8 cellular contexts compared by ENCODE assay signal in the genomic region with DNA sequence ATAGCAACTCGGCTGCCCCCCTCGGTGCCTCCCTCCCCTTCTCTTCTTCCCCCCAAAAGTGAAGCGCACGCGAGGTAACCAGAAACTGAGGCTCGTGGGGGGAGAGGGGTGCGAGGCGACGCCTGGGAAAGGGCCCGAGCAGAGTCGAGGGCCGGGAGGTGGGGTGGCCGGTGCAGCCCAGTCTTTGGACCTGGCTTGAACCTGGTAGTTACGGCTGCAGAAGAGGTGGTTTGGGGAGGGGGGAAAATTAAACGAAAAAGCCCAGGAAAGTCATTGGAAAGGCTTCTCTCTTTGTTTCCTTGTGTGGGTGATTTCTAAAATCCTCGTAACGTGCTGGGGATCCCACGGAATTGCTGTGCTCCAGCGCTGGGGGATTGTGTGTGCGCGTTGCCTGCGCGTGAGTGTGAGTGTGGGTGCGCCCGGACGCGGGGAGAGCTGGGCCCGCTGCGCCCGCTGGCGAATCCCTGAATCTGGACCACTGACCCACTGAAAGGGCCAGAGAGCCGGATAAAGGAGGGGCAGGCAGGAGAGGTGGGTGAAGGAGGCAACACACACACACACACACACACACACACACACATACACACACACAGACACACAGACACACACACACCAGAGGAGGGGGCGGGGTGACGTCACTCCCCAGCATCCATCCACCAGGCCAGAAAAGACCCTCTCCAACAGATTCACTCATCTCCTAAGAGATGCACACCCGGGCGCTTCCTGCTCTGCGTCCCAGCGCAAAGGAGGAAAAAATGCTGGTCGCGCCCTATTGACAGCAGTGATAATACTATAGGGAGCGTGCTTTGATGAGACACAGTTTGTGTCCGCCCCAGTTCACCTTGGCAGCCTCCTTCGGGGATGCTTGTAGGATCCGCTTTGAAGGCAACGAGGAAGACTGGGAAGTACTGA.
DNase-seq lines count a peak whose midpoint lies in the region; ATAC-seq, FAIRE-seq and TF ChIP-seq lines count a peak whose summit lies in the region.

No MANE protein-coding gene starts in this region.

- H3K4me3 ChIP-seq in CD8-positive, alpha-beta T cell (ENCODE audit: low read depth, low read length) = no peak overlapping the region

- POLR2A ChIA-PET in CD8-positive, alpha-beta T cell (lab: Charles Lee) = no interaction called here
- POLR2A ChIA-PET in WTC11 (lab: Charles Lee) = interaction anchor here (1.2 kb wide), 1 partner anchor 244 kb away, joined by 3 read pairs; no protein-coding TSS in a partner anchor

- DNase-seq in CD8-positive, alpha-beta T cell = no peak
- peak; percentile 25 for DNase-seq in WTC11 (ENCODE audit: low spot score)
- DNase-seq in head of caudate nucleus = peak in 41 of 42 donors; percentile 27 to 81 (median 57)
- DNase-seq in pons (ENCODE audit: low spot score) = peak; percentile 54
- DNase-seq in EL = no peak
- no peak for DNase-seq in cerebellar nuclear complex (lab: John Stamatoyannopoulos, UW)
- DNase-seq in GM12892 (ENCODE audit: insufficient read length) = no peak
- DNase-seq in NK-92 (lab: John Stamatoyannopoulos, UW; ENCODE audit: unreplicated experiment) = no peak

- intact Hi-C loops in CD8-positive, alpha-beta T cell (cut with DNase I, micrococcal nuclease) = no loop called here
- intact Hi-C loops in head of caudate nucleus (cut with DNase I) = loop anchor here (10.0 kb wide), 1 partner anchor 254 kb away; no protein-coding TSS in a partner anchor

- no peak for TF ChIP-seq POLR2A in GM12892 (IDR thresholded peaks at IDR 0.05; ENCODE audit: low read depth, low read length)

- TF ChIP-seq CTCF in CD8-positive, alpha-beta T cell (IDR thresholded peaks at IDR 0.05) = no peak
- TF ChIP-seq CTCF in WTC11 (IDR thresholded peaks at IDR 0.05) = no peak

- peaks cover 12% of the 10 kb centered on the region for H3K4me1 Mint-ChIP-seq in CD8-positive, alpha-beta T cell (ENCODE audit: low read depth)
- H3K4me1 Mint-ChIP-seq in WTC11 = peaks cover 34% of the 10 kb centered on the region

- H3K9me3 Mint-ChIP-seq in CD8-positive, alpha-beta T cell = no peaks in the 10 kb centered on the region
- no peaks in the 10 kb centered on the region for H3K9me3 Mint-ChIP-seq in WTC11

- ATAC-seq in CD8-positive, alpha-beta T cell = no peak
- ATAC-seq in WTC11 = peak; percentile 34

- no peak for FAIRE-seq in GM12892 (lab: Jason Lieb, UNC)

- H3K9me3 ChIP-seq in CD8-positive, alpha-beta T cell (ENCODE audit: low read length) = no peaks in the 10 kb centered on the region

- CTCF ChIA-PET in CD8-positive, alpha-beta T cell (lab: Charles Lee) = no interaction called here
- CTCF ChIA-PET in WTC11 (lab: Charles Lee) = no interaction called here

- H3K27ac ChIP-seq in CD8-positive, alpha-beta T cell (ENCODE audit: low read depth, low read length) = no peak overlapping the region

- H3K4me1 ChIP-seq in CD8-positive, alpha-beta T cell (ENCODE audit: insufficient read depth, low read length) = peaks cover 5% of the 10 kb centered on the region

- H3K36me3 Mint-ChIP-seq in CD8-positive, alpha-beta T cell = no peaks in the 10 kb centered on the region
- H3K36me3 Mint-ChIP-seq in WTC11 = no peaks in the 10 kb centered on the region

- no peaks in the 10 kb centered on the region for H3K36me3 ChIP-seq in CD8-positive, alpha-beta T cell (ENCODE audit: insufficient read depth, low read length)

- peaks cover 40% of the 10 kb centered on the region for H3K27me3 Mint-ChIP-seq in CD8-positive, alpha-beta T cell (ENCODE audit: low read depth)
- H3K27me3 Mint-ChIP-seq in WTC11 (ENCODE audit: low read depth) = peaks cover 15% of the 10 kb centered on the region

- peaks cover 10% of the 10 kb centered on the region for H3K27me3 ChIP-seq in CD8-positive, alpha-beta T cell (ENCODE audit: insufficient read depth, low read length)

- H3K27ac Mint-ChIP-seq in CD8-positive, alpha-beta T cell = no peak overlapping the region
- peak overlapping the region; percentile 79; the same call in 1 of the 2 replicates for H3K27ac Mint-ChIP-seq in WTC11

- peak overlapping the region; percentile 58 for H3K4me3 Mint-ChIP-seq in CD8-positive, alpha-beta T cell
- H3K4me3 Mint-ChIP-seq in WTC11 = peak overlapping the region; percentile 90

TF ChIP-seq in WTC11, 78 proteins besides CTCF, POLR2A, EP300 and RAD21:
- TF ChIP-seq, protein P1, sequence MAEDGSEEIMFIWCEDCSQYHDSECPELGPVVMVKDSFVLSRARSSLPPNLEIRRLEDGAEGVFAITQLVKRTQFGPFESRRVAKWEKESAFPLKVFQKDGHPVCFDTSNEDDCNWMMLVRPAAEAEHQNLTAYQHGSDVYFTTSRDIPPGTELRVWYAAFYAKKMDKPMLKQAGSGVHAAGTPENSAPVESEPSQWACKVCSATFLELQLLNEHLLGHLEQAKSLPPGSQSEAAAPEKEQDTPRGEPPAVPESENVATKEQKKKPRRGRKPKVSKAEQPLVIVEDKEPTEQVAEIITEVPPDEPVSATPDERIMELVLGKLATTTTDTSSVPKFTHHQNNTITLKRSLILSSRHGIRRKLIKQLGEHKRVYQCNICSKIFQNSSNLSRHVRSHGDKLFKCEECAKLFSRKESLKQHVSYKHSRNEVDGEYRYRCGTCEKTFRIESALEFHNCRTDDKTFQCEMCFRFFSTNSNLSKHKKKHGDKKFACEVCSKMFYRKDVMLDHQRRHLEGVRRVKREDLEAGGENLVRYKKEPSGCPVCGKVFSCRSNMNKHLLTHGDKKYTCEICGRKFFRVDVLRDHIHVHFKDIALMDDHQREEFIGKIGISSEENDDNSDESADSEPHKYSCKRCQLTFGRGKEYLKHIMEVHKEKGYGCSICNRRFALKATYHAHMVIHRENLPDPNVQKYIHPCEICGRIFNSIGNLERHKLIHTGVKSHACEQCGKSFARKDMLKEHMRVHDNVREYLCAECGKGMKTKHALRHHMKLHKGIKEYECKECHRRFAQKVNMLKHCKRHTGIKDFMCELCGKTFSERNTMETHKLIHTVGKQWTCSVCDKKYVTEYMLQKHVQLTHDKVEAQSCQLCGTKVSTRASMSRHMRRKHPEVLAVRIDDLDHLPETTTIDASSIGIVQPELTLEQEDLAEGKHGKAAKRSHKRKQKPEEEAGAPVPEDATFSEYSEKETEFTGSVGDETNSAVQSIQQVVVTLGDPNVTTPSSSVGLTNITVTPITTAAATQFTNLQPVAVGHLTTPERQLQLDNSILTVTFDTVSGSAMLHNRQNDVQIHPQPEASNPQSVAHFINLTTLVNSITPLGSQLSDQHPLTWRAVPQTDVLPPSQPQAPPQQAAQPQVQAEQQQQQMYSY (CRISPR knock-in tag; IDR thresholded peaks at IDR 0.05) = no peak
- TF ChIP-seq, protein P2, sequence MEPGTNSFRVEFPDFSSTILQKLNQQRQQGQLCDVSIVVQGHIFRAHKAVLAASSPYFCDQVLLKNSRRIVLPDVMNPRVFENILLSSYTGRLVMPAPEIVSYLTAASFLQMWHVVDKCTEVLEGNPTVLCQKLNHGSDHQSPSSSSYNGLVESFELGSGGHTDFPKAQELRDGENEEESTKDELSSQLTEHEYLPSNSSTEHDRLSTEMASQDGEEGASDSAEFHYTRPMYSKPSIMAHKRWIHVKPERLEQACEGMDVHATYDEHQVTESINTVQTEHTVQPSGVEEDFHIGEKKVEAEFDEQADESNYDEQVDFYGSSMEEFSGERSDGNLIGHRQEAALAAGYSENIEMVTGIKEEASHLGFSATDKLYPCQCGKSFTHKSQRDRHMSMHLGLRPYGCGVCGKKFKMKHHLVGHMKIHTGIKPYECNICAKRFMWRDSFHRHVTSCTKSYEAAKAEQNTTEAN (CRISPR knock-in tag; IDR thresholded peaks at IDR 0.05) = 0 out of 2 replicates have a peak, but pooled peaks have one; percentile 62
- TF ChIP-seq SMAD4 (CRISPR knock-in tag; IDR thresholded peaks at IDR 0.05) = no peak
- peak; percentile 14; the same call in 1 of the 2 replicates for TF ChIP-seq SP1 (CRISPR knock-in tag; conservative IDR thresholded peaks at IDR 0.05)
- TF ChIP-seq NR3C1 (CRISPR knock-in tag; conservative IDR thresholded peaks at IDR 0.05; ENCODE audit: low read depth) = no peak
- 0 out of 2 replicates have a peak, but pooled peaks have one; percentile 1 for TF ChIP-seq EMX1 (CRISPR knock-in tag; IDR thresholded peaks at IDR 0.05)

Comparison
In these comparisons a context has a peak if more than half of its experiments do, and no peak if none do; other contexts are left out.
1. DNase-seq: peak in WTC11 (single experiment), head of caudate nucleus (41 of 42) and pons (single experiment); none in CD8-positive, alpha-beta T cell (0 of 7), EL (single experiment), cerebellar nuclear complex (0 of 2), GM12892 (single experiment) and NK-92 (single experiment).